15 cellular contexts compared by ENCODE assay signal in genomic region chr16:22220076-22220453, GRCh38. TPM values are rescaled to one million over a fixed set of nuclear protein-coding genes. Genes with fewer than 3 reads are reported as not detected.
DNase-seq lines count a peak whose midpoint lies in the region; ATAC-seq and TF ChIP-seq lines count a peak whose summit lies in the region.
"Had no signal": no experiment of that assay in that cellular context is flagged by ENCODE, and none has a peak within 500 bp of the region (broad histone marks: within the 10 kb centered on the region; RNA-seq: fewer than 3 reads in every experiment).

No MANE protein-coding gene starts in this region.

- DNase-seq in A673 (ENCODE audit: low spot score) (peak; percentile 83), M059J (ENCODE audit: low read depth) (peak; percentile 65), nephron progenitor cell (no peak), epidermal melanocyte (ENCODE audit: insufficient read length, low spot score) (no peak), midbrain (lab: John Stamatoyannopoulos, UW) (no peak), NCI-H2227 (lab: John Stamatoyannopoulos, UW; ENCODE audit: unreplicated experiment) (no peak)
- DNase-seq in activated T-cell treated with anti-CD3 and anti-CD28 coated beads, Interleukin-2, amount 50 U/mL, for 1 hour = no peak
- DNase-seq: activated CD4-positive, alpha-beta T cell treated with anti-CD3 and anti-CD28 coated beads for 48 hours; activated effector memory CD4-positive, alpha-beta T cell treated with anti-CD3 and anti-CD28 coated beads, Interleukin-2, amount 50 U/mL, for 16 hours; DND-41; H7; NCI-H146; stimulated activated CD8-positive, alpha-beta memory T cell treated with anti-CD3 and anti-CD28 coated beads, Interleukin-4, amount 100 ng/mL, for 48 hours had no signal

- POLR2A ChIA-PET in A673 (lab: Charles Lee; ENCODE audit: low non-redundant PET) = no interaction called here

- no peak for TF ChIP-seq EP300 in gastroesophageal sphincter (IDR thresholded peaks at IDR 0.05)

- no peak for TF ChIP-seq POLR2A in gastroesophageal sphincter (IDR thresholded peaks at IDR 0.05)

- peak overlapping the region; percentile 26 for H3K27ac ChIP-seq in A673 (ENCODE audit: low read depth, low read length, poor library complexity, severe bottlenecking)
- peak overlapping the region in 3 of 4 donors; percentile 12 to 44 (median 39) for H3K27ac ChIP-seq in gastroesophageal sphincter
- H3K27ac ChIP-seq: neural progenitor cell had no signal

- ATAC-seq in gastroesophageal sphincter = no peak

- no peaks in the 10 kb centered on the region for H3K27me3 ChIP-seq in A673 (replicated peaks; ENCODE audit: insufficient read depth, low read depth, low read length, poor library complexity)
- H3K27me3 ChIP-seq in gastroesophageal sphincter = no peaks in the 10 kb centered on the region
- H3K27me3 ChIP-seq: neural progenitor cell had no signal

- H3K36me3 ChIP-seq in A673 (ENCODE audit: insufficient read depth, low read length, poor library complexity, severe bottlenecking) (no peaks in the 10 kb centered on the region), gastroesophageal sphincter (peaks cover 0 to 22% of the 10 kb centered on the region in 2 donors)
- H3K36me3 ChIP-seq: neural progenitor cell had no signal

- TF ChIP-seq CTCF in A673 (conservative IDR thresholded peaks at IDR 0.05; ENCODE audit: low read depth, low read length) (no peak), gastroesophageal sphincter (IDR thresholded peaks at IDR 0.05) (no peak), nephron progenitor cell (IDR thresholded peaks at IDR 0.05) (no peak)

- intact Hi-C loops in A673 (cut with micrococcal nuclease; ENCODE audit: unreplicated experiment) = no loop called here

- peak overlapping the region; percentile 22 for H3K27ac Mint-ChIP-seq in nephron progenitor cell
- H3K27ac Mint-ChIP-seq: neural progenitor cell had no signal

- H3K36me3 Mint-ChIP-seq in nephron progenitor cell (ENCODE audit: low read depth) = peaks cover 40% of the 10 kb centered on the region
- H3K36me3 Mint-ChIP-seq: neural progenitor cell had no signal

- WGBS in gastroesophageal sphincter (ENCODE audit: low coverage in 1 of 2), 2 donors = 72 to 83% methylated on average over 1 to 9 of the region's 10 CpGs

- H3K4me1 ChIP-seq in A673 (ENCODE audit: insufficient read depth, low read length, poor library complexity, severe bottlenecking) (peaks cover 6% of the 10 kb centered on the region), gastroesophageal sphincter (peaks cover 0 to 47% (median 0%) of the 10 kb centered on the region in 3 donors)
- H3K4me1 ChIP-seq: neural progenitor cell had no signal

- peaks cover 7% of the 10 kb centered on the region for H3K9me3 Mint-ChIP-seq in nephron progenitor cell
- H3K9me3 Mint-ChIP-seq: neural progenitor cell had no signal

- CTCF ChIA-PET in A673 (lab: Charles Lee) = no interaction called here

- H3K4me3 Mint-ChIP-seq in nephron progenitor cell = no peak overlapping the region
- H3K4me3 Mint-ChIP-seq: neural progenitor cell had no signal

- H3K27me3 Mint-ChIP-seq in nephron progenitor cell (ENCODE audit: low read depth, poor library complexity) = no peaks in the 10 kb centered on the region

- no peak overlapping the region for H3K4me3 ChIP-seq in A673 (ENCODE audit: low read depth, low read length, poor library complexity, severe bottlenecking)
- no peak overlapping the region for H3K4me3 ChIP-seq in gastroesophageal sphincter
- H3K4me3 ChIP-seq: neural progenitor cell had no signal

- H3K9me3 ChIP-seq in A673 (ENCODE audit: low read depth, low read length, poor library complexity, severe bottlenecking) (peaks cover 4% of the 10 kb centered on the region), gastroesophageal sphincter (no peaks in the 10 kb centered on the region)

- BruUV-seq in A673 (replicated peaks; lab: Mats Ljungman, UMichigan) = no TSS peak

- H3K4me1 Mint-ChIP-seq in nephron progenitor cell = peaks cover 4% of the 10 kb centered on the region
- H3K4me1 Mint-ChIP-seq: neural progenitor cell had no signal

RNA-seq across cellular contexts. Expression of gene EEF2K, which starts 14.0 kb away (rescaled TPM):
- total RNA-seq in A673 (2021) (14.3 and 18.4 TPM in 2 replicates), gastroesophageal sphincter (10 to 100 TPM; 31.3 to 38.9 (median 34.8) TPM)
- total RNA-seq in M059J (2014; rRNA removed; shearing (Covaris generic)) = 10.4 and 19.1 TPM in 2 replicates

RNA-seq across cellular contexts. Expression of gene SDR42E2, which starts 57.8 kb away (rescaled TPM):
- total RNA-seq in A673 (2021) (not detected in 2 replicates), gastroesophageal sphincter (not detected)
- not detected in 2 replicates for total RNA-seq in M059J (2014; rRNA removed; shearing (Covaris generic))
- total RNA-seq: H7 had no signal

Comparison
In these comparisons a context has a peak if more than half of its experiments do, and no peak if none do; other contexts are left out.
1. DNase-seq: peak in A673 (single experiment) and M059J (single experiment); none in nephron progenitor cell (single experiment), epidermal melanocyte (single experiment), midbrain (single experiment), NCI-H2227 (single experiment) and activated T-cell treated with anti-CD3 and anti-CD28 coated beads, Interleukin-2, amount 50 U/mL, for 1 hour (single experiment).